ENCODE assay signal across 8 cellular contexts in the genomic region with DNA sequence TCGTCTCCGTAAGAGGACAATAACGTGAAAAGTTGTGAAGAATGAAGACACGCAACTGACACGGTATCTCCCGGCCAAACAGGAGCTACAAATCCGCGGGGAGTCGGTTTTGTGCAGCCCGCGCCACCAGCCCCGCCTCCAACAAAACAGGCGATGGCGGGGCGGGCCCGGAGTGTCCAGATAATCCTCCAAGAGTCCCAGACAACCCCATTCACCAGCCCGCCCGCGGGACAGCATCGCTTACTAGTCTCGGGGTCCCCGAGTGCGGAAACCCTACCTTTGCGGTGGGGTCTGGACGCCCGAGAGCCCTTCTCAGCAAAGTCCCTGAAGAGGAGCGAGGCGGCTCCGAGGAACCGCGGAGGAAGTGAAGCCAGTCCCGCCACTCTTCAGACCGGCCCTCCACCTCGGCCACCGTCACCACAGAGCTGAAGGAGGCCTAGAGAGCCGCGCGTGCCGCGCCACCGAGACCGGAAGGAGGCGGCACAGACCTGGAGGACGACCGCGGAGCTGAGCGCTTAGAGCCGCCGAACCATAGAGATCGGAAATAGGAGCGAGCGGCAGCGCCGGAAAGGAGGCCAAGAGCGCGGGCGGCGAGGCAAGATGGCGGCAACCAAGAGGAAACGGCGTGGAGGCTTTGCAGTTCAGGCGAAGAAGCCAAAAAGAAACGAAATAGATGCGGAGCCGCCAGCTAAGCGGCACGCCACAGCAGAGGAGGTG. TPM values are rescaled to one million over a fixed set of nuclear protein-coding genes. Genes with fewer than 3 reads are reported as not detected.
DNase-seq lines count a peak whose midpoint lies in the region; ATAC-seq and TF ChIP-seq lines count a peak whose summit lies in the region.

TSS of gene BRIX1 (plus strand) at position 573 of the 717 bp plus-strand sequence. CDS start at position 601, 28 bp downstream.
A gene with protein sequence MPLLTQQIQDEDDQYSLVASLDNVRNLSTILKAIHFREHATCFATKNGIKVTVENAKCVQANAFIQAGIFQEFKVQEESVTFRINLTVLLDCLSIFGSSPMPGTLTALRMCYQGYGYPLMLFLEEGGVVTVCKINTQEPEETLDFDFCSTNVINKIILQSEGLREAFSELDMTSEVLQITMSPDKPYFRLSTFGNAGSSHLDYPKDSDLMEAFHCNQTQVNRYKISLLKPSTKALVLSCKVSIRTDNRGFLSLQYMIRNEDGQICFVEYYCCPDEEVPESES (minus strand): TSS at position 366 of the 717 bp plus-strand sequence. CDS start 612 bp downstream, outside the sequence.

- H3K27ac ChIP-seq in adrenal gland (peak within 1 kb of the TSS; percentile 74 to 96 (median 92)), heart left ventricle (peak within 1 kb of the TSS; percentile 61 to 92 (median 88))

- H3K9me3 Mint-ChIP-seq in type B pancreatic cell = no peaks in the 10 kb centered on the region

- H3K4me1 ChIP-seq in adrenal gland (replicated peaks in 1 of 2) (peaks cover 22 to 35% of the 10 kb centered on the region in 2 donors), heart left ventricle (peaks cover 7 to 36% (median 24%) of the 10 kb centered on the region in 12 donors)

- ATAC-seq in HG02884 (IDR thresholded peaks at IDR 0.05; ENCODE audit: unreplicated experiment) = peak; percentile 97
- ATAC-seq in heart left ventricle = peak; percentile 100

- TF ChIP-seq POLR2A in GM15510 (IDR thresholded peaks at IDR 0.05; ENCODE audit: borderline replicate concordance, extremely low read depth, insufficient read length) (peak; percentile 66), adrenal gland (IDR thresholded peaks at IDR 0.05) (peak; percentile 73 to 94), heart left ventricle (IDR thresholded peaks at IDR 0.05) (peak in 1 of 2 donors; percentile 37)

- H3K9me3 ChIP-seq in adrenal gland (replicated peaks in 1 of 3) = no peaks in the 10 kb centered on the region
- H3K9me3 ChIP-seq in heart left ventricle = no peaks in the 10 kb centered on the region

- intact Hi-C loops in adrenal gland (cut with DNase I) = no loop called here
- intact Hi-C loops in heart left ventricle (cut with DNase I) = loop anchor here in 3 of 10 donors (1.0 to 10.0 kb wide), 5 partner anchors 14 to 910 kb away; partner anchors contain the start of genes AMACR (in 2 of the 3), DNAJC21 (in 2 of the 3) and RAI14 (in 1 of the 3)
- intact Hi-C loops in posterior cingulate gyrus (cut with DNase I) = loop anchor here (1.0 kb wide), 1 partner anchor 14 kb away; the partner anchor contains the start of gene DNAJC21

- TF ChIP-seq CTCF in adrenal gland (IDR thresholded peaks at IDR 0.05) (peak in 1 of 6 experiments; percentile 23), heart left ventricle (IDR thresholded peaks at IDR 0.05) (peak in 6 of 12 donors; percentile 16 to 48 (median 32)), type B pancreatic cell (conservative IDR thresholded peaks at IDR 0.05) (no peak)

- no peaks in the 10 kb centered on the region for H3K27me3 Mint-ChIP-seq in type B pancreatic cell

- no peaks in the 10 kb centered on the region for H3K27me3 ChIP-seq in adrenal gland
- no peaks in the 10 kb centered on the region for H3K27me3 ChIP-seq in heart left ventricle

- DNase-seq in NCI-H146 treated with DMSO at 0.1 percent for 48 hours (lab: John Stamatoyannopoulos, UW; ENCODE audit: unreplicated experiment) (peak; percentile 96), T-helper 1 cell (peak; percentile 85 to 97 (median 89)), adrenal gland (peak; percentile 96 to 98 (median 97)), heart left ventricle (peak; percentile 96 to 98 (median 98)), posterior cingulate gyrus (peak; percentile 96 to 99 (median 97)), type B pancreatic cell (ENCODE audit: extremely low spot score, unreplicated experiment) (peak; percentile 96)

- H3K36me3 ChIP-seq in adrenal gland (replicated peaks in 1 of 2) (peaks cover 0 to 23% of the 10 kb centered on the region in 2 donors), heart left ventricle (peaks cover 0 to 45% (median 31%) of the 10 kb centered on the region in 9 donors)

- H3K4me1 Mint-ChIP-seq in type B pancreatic cell (ENCODE audit: unreplicated experiment) = peaks cover 19% of the 10 kb centered on the region

- WGBS in adrenal gland, 4 donors = 0 to 1% (median 0%) methylated on average over 37 to 67 of the region's 67 CpGs
- 0 to 1% (median 0%) methylated on average over 42 to 67 of the region's 67 CpGs for WGBS in heart left ventricle, 4 donors

- H3K4me3 ChIP-seq in adrenal gland (peak within 1 kb of the TSS; percentile 75 to 98 (median 87)), heart left ventricle (peak within 1 kb of the TSS; percentile 57 to 97 (median 84))

- peaks cover 16% of the 10 kb centered on the region for H3K36me3 Mint-ChIP-seq in type B pancreatic cell

- H3K27ac Mint-ChIP-seq in type B pancreatic cell = no peak within 1 kb of the TSS

- H3K4me3 Mint-ChIP-seq in type B pancreatic cell = no peak within 1 kb of the TSS

RNA-seq across cellular contexts. Expression of gene BRIX1, which starts in this region (rescaled TPM):
- total RNA-seq in adrenal gland (10 to 100 TPM; 10.6 to 37.6 (median 20.1) TPM), heart left ventricle (10 to 100 TPM; 10.5 to 19.6 (median 14.5) TPM), type B pancreatic cell (ENCODE audit: low replicate concordance) (32.7 and 38.0 TPM in 2 replicates)
- polyA plus RNA-seq in adrenal gland (10 to 100 TPM; 14.9 to 55.3 (median 20.0) TPM), heart left ventricle (10 to 100 TPM; 10.2 to 14.9 TPM)

RNA-seq across cellular contexts. Expression of the second gene that starts in this region (rescaled TPM):
- total RNA-seq in adrenal gland (10 to 100 TPM; 10.5 to 38.6 (median 24.5) TPM), heart left ventricle (10 to 100 TPM; 12.8 to 29.6 (median 22.7) TPM), type B pancreatic cell (ENCODE audit: low replicate concordance) (19.5 and 20.9 TPM in 2 replicates)
- polyA plus RNA-seq in adrenal gland (10 to 100 TPM; 12.1 to 42.2 (median 16.4) TPM), heart left ventricle (10 to 100 TPM; 18.7 to 23.9 TPM)

Comparison
In these comparisons a context has a peak if more than half of its experiments do, and no peak if none do; other contexts are left out.
1. Peak in every context shown above with its lines: DNase-seq, ATAC-seq, H3K4me3 ChIP-seq and H3K27ac ChIP-seq.